In the genomic region with DNA sequence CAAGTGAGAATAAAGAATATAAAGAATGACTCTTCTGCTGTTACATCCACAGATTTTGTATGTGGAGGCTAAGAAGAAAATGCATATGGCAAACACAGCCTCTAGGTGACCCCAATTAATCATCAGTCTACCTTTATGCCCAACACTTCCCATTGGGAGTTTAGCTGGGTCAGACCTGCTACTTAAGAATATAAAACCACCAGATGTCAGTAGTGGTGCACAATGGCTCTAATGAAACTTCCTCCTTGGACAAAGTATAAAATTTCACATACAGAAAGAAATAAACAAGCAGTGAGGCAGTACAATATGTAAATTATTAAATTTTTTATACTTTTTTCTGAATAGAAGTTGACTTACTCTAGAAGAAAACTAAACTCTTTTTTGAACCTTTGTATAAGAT, we compare ENCODE assay signal across 10 cellular contexts.
A peak's percentile ranks its signal among the peaks of the same experiment; 100 is the strongest.
DNase-seq lines count a peak whose midpoint lies in the region; ATAC-seq and TF ChIP-seq lines count a peak whose summit lies in the region.
"Had no signal": no experiment of that assay in that cellular context is flagged by ENCODE, and none has a peak within 500 bp of the region (broad histone marks: within the 10 kb centered on the region; RNA-seq: fewer than 3 reads in every experiment).

No MANE protein-coding gene starts in this region.

- ATAC-seq in heart left ventricle (peak in 1 of 4 donors; percentile 36), Right ventricle myocardium inferior (no peak), WTC11 (peak; percentile 73), GM19455 (IDR thresholded peaks at IDR 0.05; ENCODE audit: unreplicated experiment) (no peak), left lobe of liver (no peak)
- ATAC-seq in activated CD8-positive, alpha-beta T cell treated with anti-CD3 and anti-CD28 coated beads, Interleukin-2, amount 10 ng/mL, durations not matched to agents 7 days and 5 days, result no peak

- H3K27ac ChIP-seq in heart left ventricle, result no peak overlapping the region
- H3K27ac ChIP-seq in A673 (ENCODE audit: low read depth, low read length, poor library complexity, severe bottlenecking), result no peak overlapping the region

- H3K9me3 ChIP-seq in heart left ventricle, result peaks cover 0 to 4% (median 0%) of the 10 kb centered on the region in 12 donors
- H3K9me3 ChIP-seq in A673 (ENCODE audit: low read depth, low read length, poor library complexity, severe bottlenecking), result no peaks in the 10 kb centered on the region

- H3K27me3 Mint-ChIP-seq in WTC11 (ENCODE audit: low read depth), result no peaks in the 10 kb centered on the region
- H3K27me3 Mint-ChIP-seq in activated CD8-positive, alpha-beta T cell treated with anti-CD3 and anti-CD28 coated beads, Interleukin-2, amount 10 ng/mL, durations not matched to agents 7 days and 5 days (ENCODE audit: low read depth), result no peaks in the 10 kb centered on the region
- H3K27me3 Mint-ChIP-seq: activated naive CD4-positive, alpha-beta T cell treated with anti-CD3 and anti-CD28 coated beads, Interleukin-2, amount 50 U/mL, for 24 hours had no signal

- BruUV-seq in A673 (replicated peaks; lab: Mats Ljungman, UMichigan), result no TSS peak

- intact Hi-C loops in heart left ventricle (cut with DNase I), result loop anchor here in 9 of 10 donors (1.0 to 10.0 kb wide), 7 partner anchors 458 to 538 kb away; partner anchors contain the start of gene BRINP1 (in 8 of the 9)
- intact Hi-C loops in Right ventricle myocardium inferior (cut with DNase I), result loop anchor here (1.0 to 2.0 kb wide), 2 partner anchors 460 to 535 kb away; no protein-coding TSS in a partner anchor
- intact Hi-C loops in A673 (cut with micrococcal nuclease; ENCODE audit: unreplicated experiment), result no loop called here

- TF ChIP-seq POLR2A in heart left ventricle (IDR thresholded peaks at IDR 0.05), result no peak

- CTCF ChIA-PET in WTC11 (lab: Charles Lee), result interaction anchor here (1.0 to 1.2 kb wide), 2 partner anchors 536 to 540 kb away, joined by 3 to 7 read pairs; partner anchors contain the start of gene BRINP1
- CTCF ChIA-PET in A673 (lab: Charles Lee), result no interaction called here
- CTCF ChIA-PET in activated CD8-positive, alpha-beta T cell treated with anti-CD3 and anti-CD28 coated beads, Interleukin-2, amount 10 ng/mL, durations not matched to agents 7 days and 5 days (lab: Charles Lee), result no interaction called here

- no peaks in the 10 kb centered on the region for H3K36me3 Mint-ChIP-seq in WTC11
- no peaks in the 10 kb centered on the region for H3K36me3 Mint-ChIP-seq in activated CD8-positive, alpha-beta T cell treated with anti-CD3 and anti-CD28 coated beads, Interleukin-2, amount 10 ng/mL, durations not matched to agents 7 days and 5 days (ENCODE audit: low read depth)
- H3K36me3 Mint-ChIP-seq: activated naive CD4-positive, alpha-beta T cell treated with anti-CD3 and anti-CD28 coated beads, Interleukin-2, amount 50 U/mL, for 24 hours had no signal

- no peak overlapping the region for H3K4me3 ChIP-seq in heart left ventricle
- no peak overlapping the region for H3K4me3 ChIP-seq in A673 (ENCODE audit: low read depth, low read length, poor library complexity, severe bottlenecking)

- H3K4me1 ChIP-seq in heart left ventricle (no peaks in the 10 kb centered on the region), A673 (ENCODE audit: insufficient read depth, low read length, poor library complexity, severe bottlenecking) (no peaks in the 10 kb centered on the region)

- H3K9me3 Mint-ChIP-seq in WTC11, result no peaks in the 10 kb centered on the region
- peaks cover 3% of the 10 kb centered on the region for H3K9me3 Mint-ChIP-seq in activated CD8-positive, alpha-beta T cell treated with anti-CD3 and anti-CD28 coated beads, Interleukin-2, amount 10 ng/mL, durations not matched to agents 7 days and 5 days (ENCODE audit: insufficient read depth)
- H3K9me3 Mint-ChIP-seq: activated naive CD4-positive, alpha-beta T cell treated with anti-CD3 and anti-CD28 coated beads, Interleukin-2, amount 50 U/mL, for 24 hours had no signal

- H3K4me1 Mint-ChIP-seq in WTC11, result 0 out of 2 replicates have a peak, but pooled peaks cover 4% of the 10 kb centered on the region
- H3K4me1 Mint-ChIP-seq in activated CD8-positive, alpha-beta T cell treated with anti-CD3 and anti-CD28 coated beads, Interleukin-2, amount 10 ng/mL, durations not matched to agents 7 days and 5 days (ENCODE audit: low read depth), result no peaks in the 10 kb centered on the region
- H3K4me1 Mint-ChIP-seq: activated naive CD4-positive, alpha-beta T cell treated with anti-CD3 and anti-CD28 coated beads, Interleukin-2, amount 50 U/mL, for 24 hours had no signal

- no peaks in the 10 kb centered on the region for H3K27me3 ChIP-seq in heart left ventricle
- H3K27me3 ChIP-seq in A673 (replicated peaks; ENCODE audit: insufficient read depth, low read depth, low read length, poor library complexity), result no peaks in the 10 kb centered on the region

- TF ChIP-seq CTCF in heart left ventricle (IDR thresholded peaks at IDR 0.05) (peak; percentile 14 to 75 (median 52)), WTC11 (IDR thresholded peaks at IDR 0.05) (no peak), A673 (conservative IDR thresholded peaks at IDR 0.05; ENCODE audit: low read depth, low read length) (no peak)

- POLR2A ChIA-PET in WTC11 (lab: Charles Lee), result no interaction called here
- POLR2A ChIA-PET in A673 (lab: Charles Lee; ENCODE audit: low non-redundant PET), result no interaction called here
- POLR2A ChIA-PET in activated CD8-positive, alpha-beta T cell treated with anti-CD3 and anti-CD28 coated beads, Interleukin-2, amount 10 ng/mL, durations not matched to agents 7 days and 5 days (lab: Charles Lee), result no interaction called here

- H3K36me3 ChIP-seq in heart left ventricle (no peaks in the 10 kb centered on the region), A673 (ENCODE audit: insufficient read depth, low read length, poor library complexity, severe bottlenecking) (no peaks in the 10 kb centered on the region)

- no peak overlapping the region for H3K27ac Mint-ChIP-seq in WTC11
- no peak overlapping the region for H3K27ac Mint-ChIP-seq in activated CD8-positive, alpha-beta T cell treated with anti-CD3 and anti-CD28 coated beads, Interleukin-2, amount 10 ng/mL, durations not matched to agents 7 days and 5 days
- H3K27ac Mint-ChIP-seq: activated naive CD4-positive, alpha-beta T cell treated with anti-CD3 and anti-CD28 coated beads, Interleukin-2, amount 50 U/mL, for 24 hours had no signal

- DNase-seq in heart left ventricle (no peak), Right ventricle myocardium inferior (ENCODE audit: missing footprints) (no peak), WTC11 (ENCODE audit: low spot score) (no peak), kidney glomerular epithelial cell (lab: John Stamatoyannopoulos, UW) (peak; percentile 30), left lobe of liver (ENCODE audit: low spot score) (no peak), A673 (ENCODE audit: low spot score) (no peak)
- no peak for DNase-seq in activated CD8-positive, alpha-beta T cell treated with anti-CD3 and anti-CD28 coated beads, Interleukin-2, amount 10 ng/mL, durations not matched to agents 7 days and 5 days
- DNase-seq: posterior cingulate gyrus had no signal

- no peak overlapping the region for H3K4me3 Mint-ChIP-seq in WTC11
- no peak overlapping the region for H3K4me3 Mint-ChIP-seq in activated CD8-positive, alpha-beta T cell treated with anti-CD3 and anti-CD28 coated beads, Interleukin-2, amount 10 ng/mL, durations not matched to agents 7 days and 5 days
- H3K4me3 Mint-ChIP-seq: activated naive CD4-positive, alpha-beta T cell treated with anti-CD3 and anti-CD28 coated beads, Interleukin-2, amount 50 U/mL, for 24 hours had no signal

TF ChIP-seq in WTC11, 78 proteins besides CTCF, POLR2A, EP300 and RAD21 (continues in another document):
- TF ChIP-seq CDX4 (CRISPR knock-in tag; IDR thresholded peaks at IDR 0.05; ENCODE audit: borderline replicate concordance) (no peak), RELA (CRISPR knock-in tag; IDR thresholded peaks at IDR 0.05; ENCODE audit: borderline replicate concordance) (no peak), ETV6 (CRISPR knock-in tag; IDR thresholded peaks at IDR 0.05) (no peak), ZNF232 (CRISPR knock-in tag; IDR thresholded peaks at IDR 0.05) (no peak)
- TF ChIP-seq, protein P1, sequence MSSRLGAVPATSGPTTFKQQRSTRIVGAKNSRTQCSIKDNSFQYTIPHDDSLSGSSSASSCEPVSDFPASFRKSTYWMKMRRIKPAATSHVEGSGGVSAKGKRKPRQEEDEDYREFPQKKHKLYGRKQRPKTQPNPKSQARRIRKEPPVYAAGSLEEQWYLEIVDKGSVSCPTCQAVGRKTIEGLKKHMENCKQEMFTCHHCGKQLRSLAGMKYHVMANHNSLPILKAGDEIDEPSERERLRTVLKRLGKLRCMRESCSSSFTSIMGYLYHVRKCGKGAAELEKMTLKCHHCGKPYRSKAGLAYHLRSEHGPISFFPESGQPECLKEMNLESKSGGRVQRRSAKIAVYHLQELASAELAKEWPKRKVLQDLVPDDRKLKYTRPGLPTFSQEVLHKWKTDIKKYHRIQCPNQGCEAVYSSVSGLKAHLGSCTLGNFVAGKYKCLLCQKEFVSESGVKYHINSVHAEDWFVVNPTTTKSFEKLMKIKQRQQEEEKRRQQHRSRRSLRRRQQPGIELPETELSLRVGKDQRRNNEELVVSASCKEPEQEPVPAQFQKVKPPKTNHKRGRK (CRISPR knock-in tag; IDR thresholded peaks at IDR 0.05; ENCODE audit: borderline replicate concordance), result no peak

Comparison
In these comparisons a context has a peak if more than half of its experiments do, and no peak if none do; other contexts are left out.
1. CTCF ChIP-seq: peak in heart left ventricle (12 of 12); none in WTC11 (single experiment) and A673 (single experiment).